23 cellular contexts compared by ENCODE assay signal in the genomic region with DNA sequence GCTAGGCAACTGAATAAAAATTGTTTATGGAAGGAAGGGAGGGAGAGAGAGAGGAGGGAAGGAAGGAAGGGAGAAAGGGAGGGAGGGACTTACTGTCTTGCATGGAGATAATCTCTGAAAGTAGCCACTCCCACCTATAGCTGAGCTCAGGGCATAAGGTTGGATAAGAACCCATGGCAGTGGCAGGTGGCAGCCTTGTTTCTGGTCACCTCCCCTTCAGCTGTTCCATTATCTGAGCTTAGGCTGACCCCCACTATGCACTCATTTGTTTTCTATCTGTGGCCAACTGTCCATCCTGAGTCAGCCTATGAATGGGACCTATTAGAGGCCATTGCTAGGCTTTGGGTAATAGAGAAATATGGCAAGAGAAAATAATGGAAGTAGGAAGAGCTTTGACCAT. TPM values are rescaled to one million over a fixed set of nuclear protein-coding genes. Genes with fewer than 3 reads are reported as not detected.
"Had no signal": no experiment of that assay in that cellular context is flagged by ENCODE, and none has a peak within 500 bp of the region (broad histone marks: within the 10 kb centered on the region; RNA-seq: fewer than 3 reads in every experiment).

No MANE protein-coding gene starts in this region.

- H3K36me3 ChIP-seq: sigmoid colon, thoracic aorta, vagina had no signal

- ATAC-seq: activated T-cell treated with anti-CD3 and anti-CD28 coated beads, Interleukin-2, amount 50 U/mL, for 4 hours; foreskin keratinocyte; WTC11 had no signal

- H3K9me3 ChIP-seq: sigmoid colon, thoracic aorta, vagina had no signal

- H3K4me3 ChIP-seq: hepatocyte, sigmoid colon, thoracic aorta, vagina had no signal

- H3K4me1 ChIP-seq: foreskin keratinocyte, parathyroid adenoma, sigmoid colon, vagina had no signal

- H3K27me3 ChIP-seq: vagina had no signal

- H3K27ac ChIP-seq: foreskin keratinocyte, hepatocyte, parathyroid adenoma, sigmoid colon, vagina had no signal

- DNase-seq: activated CD4-positive, alpha-beta T cell treated with anti-CD3 and anti-CD28 coated beads, Interleukin-2, amount 50 U/mL, for 4 hours; activated CD8-positive, alpha-beta memory T cell treated with anti-CD3 and anti-CD28 coated beads, Interleukin-2, amount 50 U/mL, for 48 hours; activated naive CD4-positive, alpha-beta T cell treated with Interleukin-2 at 50 U/mL for 16 hours; activated naive CD8-positive, alpha-beta T cell treated with anti-CD3 and anti-CD28 coated beads for 36 hours; activated T-cell treated with anti-CD3 and anti-CD28 coated beads, Interleukin-2, amount 50 U/mL, for 4 hours; central memory CD4-positive, alpha-beta T cell; effector memory CD4-positive, alpha-beta T cell; foreskin keratinocyte; kidney glomerular epithelial cell; midbrain; nephron progenitor cell; sigmoid colon; stimulated activated CD4-positive, alpha-beta T cell treated with anti-CD3 and anti-CD28 coated beads, Interleukin-4, amount 100 ng/mL, for 1 hour; stimulated activated naive CD4-positive, alpha-beta T cell treated with Interleukin-2 at 50 U/mL for 16 hours had no signal

RNA-seq across cellular contexts. Expression of gene HSF5, which starts 51.5 kb away (rescaled TPM):
- total RNA-seq: astrocyte, dermis microvascular lymphatic vessel endothelial cell, foreskin keratinocyte, glomerular endothelial cell had no signal
- polyA plus RNA-seq: hepatocyte, liver had no signal
